ENCODE assay signal across 15 cellular contexts in the genomic region with DNA sequence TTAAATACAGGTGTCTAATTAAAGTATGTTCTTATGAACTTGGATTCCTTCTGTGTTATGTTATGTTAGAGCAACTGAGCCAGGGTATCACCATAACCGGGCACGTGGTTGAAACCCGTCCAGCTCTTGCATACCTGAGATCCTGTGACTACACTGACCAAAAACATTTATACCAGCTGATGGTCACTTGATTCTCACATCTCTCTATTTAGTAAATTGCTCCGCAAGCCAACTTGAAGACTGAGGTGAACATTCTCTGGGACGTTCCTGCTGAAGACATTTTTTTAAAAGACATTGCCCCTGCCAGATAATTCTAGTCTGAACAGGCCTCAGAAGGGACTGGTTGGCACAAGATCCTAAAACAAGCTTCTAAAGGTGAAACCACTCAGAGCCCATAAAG.
A peak's percentile ranks its signal among the peaks of the same experiment; 100 is the strongest.
DNase-seq lines count a peak whose midpoint lies in the region; ATAC-seq, FAIRE-seq and TF ChIP-seq lines count a peak whose summit lies in the region.
"Had no signal": no experiment of that assay in that cellular context is flagged by ENCODE, and none has a peak within 500 bp of the region (broad histone marks: within the 10 kb centered on the region; RNA-seq: fewer than 3 reads in every experiment).

No MANE protein-coding gene starts in this region.

- intact Hi-C loops in activated CD4-positive, alpha-beta T cell treated with anti-CD3 and anti-CD28 coated beads for 36 hours (cut with DNase I, micrococcal nuclease), result no loop called here
- intact Hi-C loops in endothelial cell of umbilical vein (cut with micrococcal nuclease), result loop anchor here (10.0 kb wide), 1 partner anchor 556 kb away; no protein-coding TSS in a partner anchor

- H3K9me1 ChIP-seq in endothelial cell of umbilical vein (replicated peaks; ENCODE audit: control insufficient read depth, extremely low read depth, insufficient read depth, low read length), result no peaks in the 10 kb centered on the region

- ATAC-seq in activated CD4-positive, alpha-beta T cell treated with anti-CD3 and anti-CD28 coated beads for 36 hours, result no peak
- ATAC-seq: left colon; natural killer cell treated with Interleukin-12 subunit alpha and Interleukin-12 subunit beta and Interleukin-15 and Interleukin-18, amount 100 ng/mL, for 72 hours had no signal

- H3K4me3 ChIP-seq in endothelial cell of umbilical vein (replicated peaks in 1 of 3; ENCODE audit: insufficient read depth in 1 of 3, low read depth in 1 of 3, low read length in 3 of 3), result no peak overlapping the region
- H3K4me3 ChIP-seq: ascending aorta had no signal

- H3K79me2 ChIP-seq in endothelial cell of umbilical vein (ENCODE audit: control insufficient read depth, insufficient read depth, low read length), result peaks cover 82% of the 10 kb centered on the region

- H2AFZ ChIP-seq in endothelial cell of umbilical vein (ENCODE audit: low read depth, low read length), result no peak overlapping the region

- H3K9me3 Mint-ChIP-seq in activated CD4-positive, alpha-beta T cell treated with anti-CD3 and anti-CD28 coated beads for 36 hours (ENCODE audit: low read depth), result no peaks in the 10 kb centered on the region
- H3K9me3 Mint-ChIP-seq: natural killer cell treated with Interleukin-12 subunit alpha and Interleukin-12 subunit beta and Interleukin-15 and Interleukin-18, amount 100 ng/mL, for 72 hours had no signal

- no peak for DNase-seq in activated CD4-positive, alpha-beta T cell treated with anti-CD3 and anti-CD28 coated beads for 36 hours
- no peak for DNase-seq in activated CD4-positive, alpha-beta T cell treated with anti-CD3 and anti-CD28 coated beads for 4 hours
- DNase-seq in endothelial cell of umbilical vein (ENCODE audit: low read depth, low spot score) (no peak), renal cortical epithelial cell (ENCODE audit: low read depth) (peak; percentile 61), caudate nucleus (lab: John Stamatoyannopoulos, UW) (no peak), NCI-H1694 treated with DMSO at 0.1 percent for 48 hours (lab: John Stamatoyannopoulos, UW) (no peak)
- no peak for DNase-seq in activated CD4-positive, CD25-positive, alpha-beta regulatory T cell treated with anti-CD3 and anti-CD28 coated beads, Interleukin-2, amount 50 U/mL, for 72 hours
- DNase-seq: effector memory CD4-positive, alpha-beta T cell; left colon; NCI-H2029 treated with DMSO at 0.1 percent for 48 hours had no signal

- no peaks in the 10 kb centered on the region for H3K9me3 ChIP-seq in endothelial cell of umbilical vein (replicated peaks; ENCODE audit: control insufficient read depth, insufficient read depth, low read length)
- H3K9me3 ChIP-seq: ascending aorta had no signal

- TF ChIP-seq POLR2A in endothelial cell of umbilical vein (IDR thresholded peaks at IDR 0.05; ENCODE audit: low read depth, low read length), result no peak

- no peak overlapping the region for H3K4me2 ChIP-seq in endothelial cell of umbilical vein (ENCODE audit: insufficient read depth, low read length)

- peak overlapping the region; percentile 28 for H3K4me3 Mint-ChIP-seq in activated CD4-positive, alpha-beta T cell treated with anti-CD3 and anti-CD28 coated beads for 36 hours
- H3K4me3 Mint-ChIP-seq: natural killer cell treated with Interleukin-12 subunit alpha and Interleukin-12 subunit beta and Interleukin-15 and Interleukin-18, amount 100 ng/mL, for 72 hours had no signal

- peaks cover 4 to 24% of the 10 kb centered on the region in 2 experiments for H3K36me3 ChIP-seq in endothelial cell of umbilical vein (ENCODE audit: control insufficient read depth in 2 of 2, extremely low read depth in 1 of 2, insufficient read depth in 2 of 2, low read length in 2 of 2)
- H3K36me3 ChIP-seq: ascending aorta had no signal

- no peaks in the 10 kb centered on the region for H3K27me3 Mint-ChIP-seq in activated CD4-positive, alpha-beta T cell treated with anti-CD3 and anti-CD28 coated beads for 36 hours
- H3K27me3 Mint-ChIP-seq: natural killer cell treated with Interleukin-12 subunit alpha and Interleukin-12 subunit beta and Interleukin-15 and Interleukin-18, amount 100 ng/mL, for 72 hours had no signal

- dilution Hi-C loops in endothelial cell of umbilical vein (cut with MboI; ENCODE audit: extremely low pct_ligation_motif_present, low sequenced_read_pairs), result no loop called here

- CTCF ChIA-PET in activated CD4-positive, alpha-beta T cell treated with anti-CD3 and anti-CD28 coated beads for 36 hours (lab: Charles Lee), result no interaction called here
- CTCF ChIA-PET in endothelial cell of umbilical vein (lab: Charles Lee), result no interaction called here

- H3K27ac ChIP-seq in endothelial cell of umbilical vein (ENCODE audit: insufficient read depth, low read depth, low read length) (peak overlapping the region; percentile 45), caudate nucleus (ENCODE audit: low read depth, low read length) (no peak overlapping the region)
- H3K27ac ChIP-seq: 22Rv1, ascending aorta had no signal

- no peaks in the 10 kb centered on the region for H4K20me1 ChIP-seq in endothelial cell of umbilical vein (replicated peaks; ENCODE audit: control insufficient read depth, extremely low read depth, insufficient read depth, low read length)

- POLR2A ChIA-PET in activated CD4-positive, alpha-beta T cell treated with anti-CD3 and anti-CD28 coated beads for 36 hours (lab: Charles Lee), result no interaction called here
- POLR2A ChIA-PET in endothelial cell of umbilical vein (lab: Charles Lee), result no interaction called here

- peaks cover 52% of the 10 kb centered on the region for H3K4me1 ChIP-seq in endothelial cell of umbilical vein (ENCODE audit: control insufficient read depth, extremely low read depth, insufficient read depth, low read length)

- TF ChIP-seq CTCF in endothelial cell of umbilical vein (IDR thresholded peaks at IDR 0.05; ENCODE audit: extremely low read depth in 1 of 2, insufficient read depth in 1 of 2, low read depth in 1 of 2, low read length in 2 of 2), result no peak

- peaks cover 22% of the 10 kb centered on the region for H3K4me1 Mint-ChIP-seq in activated CD4-positive, alpha-beta T cell treated with anti-CD3 and anti-CD28 coated beads for 36 hours

- peak overlapping the region; percentile 79 for H3K27ac Mint-ChIP-seq in activated CD4-positive, alpha-beta T cell treated with anti-CD3 and anti-CD28 coated beads for 36 hours
- H3K27ac Mint-ChIP-seq: natural killer cell treated with Interleukin-12 subunit alpha and Interleukin-12 subunit beta and Interleukin-15 and Interleukin-18, amount 100 ng/mL, for 72 hours had no signal

- no peak for FAIRE-seq in endothelial cell of umbilical vein (lab: Jason Lieb, UNC)
- FAIRE-seq: G401.6 had no signal

- BruUV-seq in endothelial cell of umbilical vein (replicated peaks; lab: Mats Ljungman, UMichigan), result no TSS peak

- H3K27me3 ChIP-seq in endothelial cell of umbilical vein (ENCODE audit: control insufficient read depth in 2 of 2, insufficient read depth in 2 of 2, low read length in 2 of 2), result no peaks in the 10 kb centered on the region
- H3K27me3 ChIP-seq: ascending aorta had no signal

- peaks cover 45% of the 10 kb centered on the region for H3K36me3 Mint-ChIP-seq in activated CD4-positive, alpha-beta T cell treated with anti-CD3 and anti-CD28 coated beads for 36 hours (ENCODE audit: low read depth)

- peak overlapping the region; percentile 33 for H3K9ac ChIP-seq in endothelial cell of umbilical vein (replicated peaks; ENCODE audit: extremely low read depth, insufficient read depth, low read length)

TF ChIP-seq in PFSK-1, 5 proteins besides CTCF, POLR2A, EP300 and RAD21:
- TF ChIP-seq POLR2AphosphoS5 (IDR thresholded peaks at IDR 0.05; ENCODE audit: low read depth, low read length) (0 out of 2 replicates have a peak, but pooled peaks have one; percentile 32), SIN3A (IDR thresholded peaks at IDR 0.05; ENCODE audit: borderline replicate concordance, insufficient read depth, low read length) (no peak)

TF ChIP-seq in endothelial cell of umbilical vein, 7 proteins besides CTCF, POLR2A, EP300 and RAD21:
- no peak for TF ChIP-seq FOS (IDR thresholded peaks at IDR 0.05; ENCODE audit: borderline replicate concordance, insufficient read depth, low read length)
- TF ChIP-seq POLR2AphosphoS5 (IDR thresholded peaks at IDR 0.05; ENCODE audit: insufficient read depth, low read depth, low read length), result peak; percentile 21
- no peak for TF ChIP-seq EZH2 (IDR thresholded peaks at IDR 0.05; ENCODE audit: borderline replicate concordance, low read depth, low read length, severe bottlenecking)
TF ChIP-seq in endothelial cell of umbilical vein: peak in this region for 1.
